In genomic region chr6:39221746-39222641, GRCh38 we compare ENCODE assay signal across 20 cellular contexts. TPM values are rescaled to one million over a fixed set of nuclear protein-coding genes. Genes with fewer than 3 reads are reported as not detected.
A peak's percentile ranks its signal among the peaks of the same experiment; 100 is the strongest.
DNase-seq lines count a peak whose midpoint lies in the region; ATAC-seq and TF ChIP-seq lines count a peak whose summit lies in the region.
"Had no signal": no experiment of that assay in that cellular context is flagged by ENCODE, and none has a peak within 500 bp of the region (broad histone marks: within the 10 kb centered on the region; RNA-seq: fewer than 3 reads in every experiment).

No MANE protein-coding gene starts in this region.

- H3K27me3 Mint-ChIP-seq in CD8-positive, alpha-beta memory T cell, result peaks cover 0 to 3% of the 10 kb centered on the region in 2 donors
- no peaks in the 10 kb centered on the region for H3K27me3 Mint-ChIP-seq in activated CD4-positive, alpha-beta memory T cell treated with anti-CD3 and anti-CD28 coated beads, Interleukin-2, amount 10 ng/mL, durations not matched to agents 7 days and 5 days
- H3K27me3 Mint-ChIP-seq: activated CD4-positive, alpha-beta T cell treated with anti-CD3 and anti-CD28 coated beads for 36 hours; naive thymus-derived CD8-positive, alpha-beta T cell had no signal

- H3K4me1 ChIP-seq in CD8-positive, alpha-beta memory T cell (ENCODE audit: insufficient read depth, low read length), result peaks cover 12% of the 10 kb centered on the region
- H3K4me1 ChIP-seq in HEK293 (ENCODE audit: control insufficient read depth, insufficient read depth, low read length), result peaks cover 4% of the 10 kb centered on the region; the same call in 1 of the 2 replicates
- H3K4me1 ChIP-seq in lower lobe of right lung, result peaks cover 92% of the 10 kb centered on the region

- H3K4me3 ChIP-seq in CD8-positive, alpha-beta memory T cell (ENCODE audit: low read length), result no peak overlapping the region
- H3K4me3 ChIP-seq in HEK293 (ENCODE audit: low read depth, low read length) (no peak overlapping the region), lower lobe of right lung (no peak overlapping the region)
- H3K4me3 ChIP-seq: colonic mucosa, right lobe of liver, SK-N-MC, testis had no signal

- POLR2A ChIA-PET in CD8-positive, alpha-beta memory T cell (lab: Charles Lee), result no interaction called here
- POLR2A ChIA-PET in HEK293 (lab: Yijun Ruan, JAX), result no interaction called here
- POLR2A ChIA-PET in activated CD4-positive, alpha-beta memory T cell treated with anti-CD3 and anti-CD28 coated beads, Interleukin-2, amount 10 ng/mL, durations not matched to agents 7 days and 5 days (lab: Charles Lee), result no interaction called here

- no peaks in the 10 kb centered on the region for H3K36me3 ChIP-seq in CD8-positive, alpha-beta memory T cell (ENCODE audit: insufficient read depth, low read length)
- H3K36me3 ChIP-seq in HEK293 (ENCODE audit: control insufficient read depth in 2 of 2, insufficient read depth in 1 of 2, low read length in 2 of 2), result no peaks in the 10 kb centered on the region
- no peaks in the 10 kb centered on the region for H3K36me3 ChIP-seq in lower lobe of right lung
- H3K36me3 ChIP-seq: brain microvascular endothelial cell, colonic mucosa, right lobe of liver had no signal

- H3K4me3 Mint-ChIP-seq in CD8-positive, alpha-beta memory T cell, result peak overlapping the region in 1 of 7 donors; percentile 55
- no peak overlapping the region for H3K4me3 Mint-ChIP-seq in activated CD4-positive, alpha-beta memory T cell treated with anti-CD3 and anti-CD28 coated beads, Interleukin-2, amount 10 ng/mL, durations not matched to agents 7 days and 5 days
- H3K4me3 Mint-ChIP-seq: activated CD4-positive, alpha-beta T cell treated with anti-CD3 and anti-CD28 coated beads for 36 hours; endodermal cell; naive thymus-derived CD8-positive, alpha-beta T cell had no signal

- no peak for ATAC-seq in lower lobe of right lung
- no peak for ATAC-seq in HG02759 (IDR thresholded peaks at IDR 0.05; ENCODE audit: unreplicated experiment)
- no peak for ATAC-seq in GM21529 (IDR thresholded peaks at IDR 0.05; ENCODE audit: unreplicated experiment)
- ATAC-seq: activated CD4-positive, alpha-beta T cell treated with anti-CD3 and anti-CD28 coated beads for 36 hours; naive thymus-derived CD8-positive, alpha-beta T cell; right lobe of liver had no signal

- intact Hi-C loops in lower lobe of right lung (cut with DNase I), result no loop called here

- H3K27ac Mint-ChIP-seq in CD8-positive, alpha-beta memory T cell, result peak overlapping the region in 1 of 8 donors; percentile 47
- H3K27ac Mint-ChIP-seq in activated CD4-positive, alpha-beta memory T cell treated with anti-CD3 and anti-CD28 coated beads, Interleukin-2, amount 10 ng/mL, durations not matched to agents 7 days and 5 days, result peak overlapping the region; percentile 7
- H3K27ac Mint-ChIP-seq: endodermal cell had no signal

- DNase-seq in CD8-positive, alpha-beta memory T cell, result no peak
- DNase-seq in activated CD4-positive, alpha-beta memory T cell treated with anti-CD3 and anti-CD28 coated beads, Interleukin-2, amount 10 ng/mL, durations not matched to agents 7 days and 5 days, result no peak
- DNase-seq in lower lobe of right lung, result no peak
- no peak for DNase-seq in central memory CD4-positive, alpha-beta T cell
- DNase-seq: activated CD4-positive, alpha-beta T cell treated with anti-CD3 and anti-CD28 coated beads for 36 hours; brain microvascular endothelial cell; colonic mucosa; DMS153; endodermal cell; GDM1; left colon; naive thymus-derived CD8-positive, alpha-beta T cell; NCI-H1694 treated with DMSO at 0.1 percent for 48 hours; NCI-H345; right lobe of liver; testis had no signal

- TF ChIP-seq CTCF in HEK293 (tag by site-specific recombination; IDR thresholded peaks at IDR 0.05) (no peak), lower lobe of right lung (IDR thresholded peaks at IDR 0.05) (no peak)

- no peaks in the 10 kb centered on the region for H3K36me3 Mint-ChIP-seq in CD8-positive, alpha-beta memory T cell
- H3K36me3 Mint-ChIP-seq in activated CD4-positive, alpha-beta memory T cell treated with anti-CD3 and anti-CD28 coated beads, Interleukin-2, amount 10 ng/mL, durations not matched to agents 7 days and 5 days (ENCODE audit: low read depth), result peaks cover 39% of the 10 kb centered on the region
- H3K36me3 Mint-ChIP-seq: naive thymus-derived CD8-positive, alpha-beta T cell had no signal

- H3K27me3 ChIP-seq in CD8-positive, alpha-beta memory T cell (ENCODE audit: insufficient read depth, low read length, poor library complexity, severe bottlenecking), result no peaks in the 10 kb centered on the region
- H3K27me3 ChIP-seq in lower lobe of right lung (ENCODE audit: low read depth), result no peaks in the 10 kb centered on the region
- H3K27me3 ChIP-seq: brain microvascular endothelial cell, colonic mucosa, right lobe of liver, testis had no signal

- CTCF ChIA-PET in CD8-positive, alpha-beta memory T cell (lab: Charles Lee), result no interaction called here
- CTCF ChIA-PET in HEK293 (lab: Yijun Ruan, JAX), result interaction anchor here (1.3 to 3.1 kb wide), 4 partner anchors 8 to 81 kb away, joined by 4 to 16 read pairs (median 6); partner anchors contain the start of gene KCNK5
- CTCF ChIA-PET in activated CD4-positive, alpha-beta memory T cell treated with anti-CD3 and anti-CD28 coated beads, Interleukin-2, amount 10 ng/mL, durations not matched to agents 7 days and 5 days (lab: Charles Lee), result no interaction called here

- H3K27ac ChIP-seq in CD8-positive, alpha-beta memory T cell (ENCODE audit: low read depth, low read length), result peak overlapping the region; percentile 57
- no peak overlapping the region for H3K27ac ChIP-seq in HEK293 (ENCODE audit: extremely low read depth, low read depth, low read length)
- H3K27ac ChIP-seq in lower lobe of right lung, result peak overlapping the region; percentile 32
- H3K27ac ChIP-seq: brain microvascular endothelial cell, colonic mucosa, right lobe of liver, SK-N-MC, testis had no signal

- H3K9me3 ChIP-seq in CD8-positive, alpha-beta memory T cell (ENCODE audit: low read length), result no peaks in the 10 kb centered on the region
- no peaks in the 10 kb centered on the region for H3K9me3 ChIP-seq in HEK293 (ENCODE audit: control insufficient read depth, insufficient read depth, low read depth, low read length)
- H3K9me3 ChIP-seq in lower lobe of right lung, result no peaks in the 10 kb centered on the region
- H3K9me3 ChIP-seq: colonic mucosa, right lobe of liver, testis had no signal

- no peaks in the 10 kb centered on the region for H3K9me3 Mint-ChIP-seq in CD8-positive, alpha-beta memory T cell
- H3K9me3 Mint-ChIP-seq in activated CD4-positive, alpha-beta memory T cell treated with anti-CD3 and anti-CD28 coated beads, Interleukin-2, amount 10 ng/mL, durations not matched to agents 7 days and 5 days, result no peaks in the 10 kb centered on the region
- H3K9me3 Mint-ChIP-seq: endodermal cell; naive thymus-derived CD8-positive, alpha-beta T cell had no signal

- peaks cover 43 to 68% (median 54%) of the 10 kb centered on the region in 3 donors for H3K4me1 Mint-ChIP-seq in CD8-positive, alpha-beta memory T cell
- H3K4me1 Mint-ChIP-seq in activated CD4-positive, alpha-beta memory T cell treated with anti-CD3 and anti-CD28 coated beads, Interleukin-2, amount 10 ng/mL, durations not matched to agents 7 days and 5 days, result peaks cover 84% of the 10 kb centered on the region

TF ChIP-seq in HEK293, 187 proteins besides CTCF, POLR2A, EP300 and RAD21:
- TF ChIP-seq ZFHX2 (tag by site-specific recombination; conservative IDR thresholded peaks at IDR 0.05) (peak; percentile 95), ZNF548 (tag by site-specific recombination; IDR thresholded peaks at IDR 0.05) (no peak), REPIN1 (tag by site-specific recombination; IDR thresholded peaks at IDR 0.05; ENCODE audit: low read depth) (no peak), ZNF202 (tag by site-specific recombination; IDR thresholded peaks at IDR 0.05; ENCODE audit: borderline replicate concordance) (no peak), EGR2 (tag by site-specific recombination; IDR thresholded peaks at IDR 0.05; ENCODE audit: low read depth) (peak; percentile 95)

RNA-seq across cellular contexts. Expression of gene KCNK5, which starts 7.3 kb away (rescaled TPM):
- total RNA-seq in CD8-positive, alpha-beta memory T cell, result 10 to 100 TPM; 27.6 to 28.4 TPM
- polyA plus RNA-seq in CD8-positive, alpha-beta memory T cell, result 0.97 TPM
- total RNA-seq in activated CD4-positive, alpha-beta memory T cell treated with anti-CD3 and anti-CD28 coated beads, Interleukin-2, amount 10 ng/mL, durations not matched to agents 7 days and 5 days, result 1 to 10 TPM; 8.6 to 9.2 TPM
- 10.9 TPM for total RNA-seq in lower lobe of right lung
- polyA plus RNA-seq: naive thymus-derived CD8-positive, alpha-beta T cell had no signal
